ENCODE assay signal across 14 cellular contexts in genomic region chr6:144474290-144474689, GRCh38.
A peak's percentile ranks its signal among the peaks of the same experiment; 100 is the strongest.
DNase-seq lines count a peak whose midpoint lies in the region; ATAC-seq and TF ChIP-seq lines count a peak whose summit lies in the region.
"Had no signal": no experiment of that assay in that cellular context is flagged by ENCODE, and none has a peak within 500 bp of the region (broad histone marks: within the 10 kb centered on the region; RNA-seq: fewer than 3 reads in every experiment).

No MANE protein-coding gene starts in this region.

- peaks cover 10% of the 10 kb centered on the region for H3K4me1 Mint-ChIP-seq in activated naive CD4-positive, alpha-beta T cell treated with anti-CD3 and anti-CD28 coated beads, Interleukin-2, amount 50 U/mL, for 24 hours

- no peaks in the 10 kb centered on the region for H3K9me3 Mint-ChIP-seq in activated naive CD4-positive, alpha-beta T cell treated with anti-CD3 and anti-CD28 coated beads, Interleukin-2, amount 50 U/mL, for 24 hours
- H3K9me3 Mint-ChIP-seq in activated naive CD4-positive, alpha-beta T cell treated with anti-CD3 and anti-CD28 coated beads, Interleukin-2, amount 50 U/mL, for 72 hours, result no peaks in the 10 kb centered on the region
- H3K9me3 Mint-ChIP-seq: HFFc6 had no signal

- H3K4me1 ChIP-seq in left lung, result peaks cover 0 to 1% of the 10 kb centered on the region in 2 donors
- peaks cover 1% of the 10 kb centered on the region for H3K4me1 ChIP-seq in right cardiac atrium (ENCODE audit: control insufficient read depth, insufficient read depth, low read length)
- H3K4me1 ChIP-seq: BLaER1 had no signal

- H3K9me3 ChIP-seq in left lung, result no peaks in the 10 kb centered on the region
- H3K9me3 ChIP-seq in right cardiac atrium (ENCODE audit: control insufficient read depth, low read length), result no peaks in the 10 kb centered on the region

- H3K36me3 Mint-ChIP-seq in activated naive CD4-positive, alpha-beta T cell treated with anti-CD3 and anti-CD28 coated beads, Interleukin-2, amount 50 U/mL, for 24 hours, result peaks cover 16% of the 10 kb centered on the region
- H3K36me3 Mint-ChIP-seq in activated naive CD4-positive, alpha-beta T cell treated with anti-CD3 and anti-CD28 coated beads, Interleukin-2, amount 50 U/mL, for 72 hours, result no peaks in the 10 kb centered on the region

- ATAC-seq in activated naive CD4-positive, alpha-beta T cell treated with anti-CD3 and anti-CD28 coated beads, Interleukin-2, amount 50 U/mL, for 72 hours, result no peak
- ATAC-seq in left lung (peak; percentile 74), right cardiac atrium (no peak)
- ATAC-seq: GM12878, HepG2 had no signal

- H3K27me3 Mint-ChIP-seq in activated naive CD4-positive, alpha-beta T cell treated with anti-CD3 and anti-CD28 coated beads, Interleukin-2, amount 50 U/mL, for 24 hours, result no peaks in the 10 kb centered on the region

- intact Hi-C loops in left lung (cut with DNase I), result no loop called here
- intact Hi-C loops in right cardiac atrium (cut with DNase I), result loop anchor here in 1 of 4 donors (10.0 kb wide), 1 partner anchor 189 kb away; the partner anchor contains the start of gene UTRN

- H3K27ac Mint-ChIP-seq in activated naive CD4-positive, alpha-beta T cell treated with anti-CD3 and anti-CD28 coated beads, Interleukin-2, amount 50 U/mL, for 24 hours, result peak overlapping the region; percentile 80
- no peak overlapping the region for H3K27ac Mint-ChIP-seq in activated naive CD4-positive, alpha-beta T cell treated with anti-CD3 and anti-CD28 coated beads, Interleukin-2, amount 50 U/mL, for 72 hours

- no peak for TF ChIP-seq CTCF in left lung (IDR thresholded peaks at IDR 0.05)

- H3K36me3 ChIP-seq in left lung, result peaks cover 0 to 62% of the 10 kb centered on the region in 2 donors

- no peak overlapping the region for H3K4me3 Mint-ChIP-seq in activated naive CD4-positive, alpha-beta T cell treated with anti-CD3 and anti-CD28 coated beads, Interleukin-2, amount 50 U/mL, for 24 hours
- H3K4me3 Mint-ChIP-seq: HFFc6 had no signal

- no peaks in the 10 kb centered on the region for H3K27me3 ChIP-seq in left lung
- no peaks in the 10 kb centered on the region for H3K27me3 ChIP-seq in right cardiac atrium (ENCODE audit: control insufficient read depth, insufficient read depth)
- H3K27me3 ChIP-seq: BLaER1 had no signal

- H3K4me3 ChIP-seq in left lung, result no peak overlapping the region
- no peak overlapping the region for H3K4me3 ChIP-seq in right cardiac atrium (ENCODE audit: low read length)
- H3K4me3 ChIP-seq: BLaER1, GM12878 had no signal

- DNase-seq in activated naive CD4-positive, alpha-beta T cell treated with anti-CD3 and anti-CD28 coated beads, Interleukin-2, amount 50 U/mL, for 72 hours (ENCODE audit: low spot score in 2 of 2), result no peak
- peak; percentile 77 to 93 for DNase-seq in NCI-H524 (lab: John Stamatoyannopoulos, UW)
- no peak for DNase-seq in left lung
- no peak for DNase-seq in NCI-H2107 treated with DMSO at 0.1 percent for 48 hours (lab: John Stamatoyannopoulos, UW; ENCODE audit: unreplicated experiment)
- DNase-seq in EL, result no peak
- no peak for DNase-seq in right cardiac atrium
- DNase-seq: DMS53, HCEC 1CT, HFFc6 had no signal

- 96% methylated on average over 1 of the region's 1 CpG for WGBS in right cardiac atrium

- H3K27ac ChIP-seq in left lung (no peak overlapping the region), right cardiac atrium (ENCODE audit: low read length) (no peak overlapping the region)
- H3K27ac ChIP-seq: 22Rv1, BLaER1 had no signal

Comparison
In these comparisons a context has a peak if more than half of its experiments do, and no peak if none do; other contexts are left out.
1. DNase-seq: peak in NCI-H524 (2 of 2); none in activated naive CD4-positive, alpha-beta T cell treated with anti-CD3 and anti-CD28 coated beads, Interleukin-2, amount 50 U/mL, for 72 hours (0 of 2), left lung (0 of 2), NCI-H2107 treated with DMSO at 0.1 percent for 48 hours (single experiment), EL (single experiment) and right cardiac atrium (0 of 3).